Comparison of ENCODE assay signal across 8 cellular contexts in genomic region chr7:128454808-128455555, GRCh38. TPM values are rescaled to one million over a fixed set of nuclear protein-coding genes. Genes with fewer than 3 reads are reported as not detected.
DNase-seq lines count a peak whose midpoint lies in the region; FAIRE-seq and TF ChIP-seq lines count a peak whose summit lies in the region.

No MANE protein-coding gene starts in this region.

- intact Hi-C loops in esophagus muscularis mucosa (cut with DNase I), result loop anchor here (5.0 to 10.0 kb wide), 2 partner anchors 50 to 108 kb away; partner anchors contain the start of gene IMPDH1

- no peaks in the 10 kb centered on the region for H3K9me3 ChIP-seq in SK-N-MC (ENCODE audit: low read depth, low read length)
- H3K9me3 ChIP-seq in esophagus muscularis mucosa, result no peaks in the 10 kb centered on the region
- H3K9me3 ChIP-seq in parathyroid adenoma (ENCODE audit: control insufficient read depth, low read length), result no peaks in the 10 kb centered on the region

- no peak for FAIRE-seq in GM12892 (lab: Jason Lieb, UNC)

- TF ChIP-seq CTCF in esophagus muscularis mucosa (IDR thresholded peaks at IDR 0.05) (peak in 1 of 3 experiments; percentile 12), parathyroid adenoma (IDR thresholded peaks at IDR 0.05) (no peak)

- 45% methylated on average over 22 of the region's 26 CpGs for WGBS in esophagus muscularis mucosa

- peak overlapping the region; percentile 96 for H2AFZ ChIP-seq in parathyroid adenoma

- peak overlapping the region; percentile 97 for H3K4me2 ChIP-seq in parathyroid adenoma (ENCODE audit: low read length)

- peak overlapping the region; percentile 63 for H3K9ac ChIP-seq in SK-N-MC (ENCODE audit: insufficient read length)
- H3K9ac ChIP-seq in parathyroid adenoma, result no peak overlapping the region

- peaks cover 31% of the 10 kb centered on the region for H3K36me3 ChIP-seq in SK-N-MC (ENCODE audit: insufficient read depth, low read length)
- H3K36me3 ChIP-seq in esophagus muscularis mucosa, result peaks cover 0 to 9% (median 4%) of the 10 kb centered on the region in 4 donors
- no peaks in the 10 kb centered on the region for H3K36me3 ChIP-seq in parathyroid adenoma (ENCODE audit: control insufficient read depth, insufficient read depth, low read length)

- DNase-seq in DMS79 treated with DMSO at 0.1 percent for 48 hours (lab: John Stamatoyannopoulos, UW) (peak; percentile 44), DMS79 (lab: John Stamatoyannopoulos, UW) (no peak), SK-N-MC (ENCODE audit: low read depth, low spot score) (no peak), esophagus muscularis mucosa (ENCODE audit: extremely low spot score) (no peak), C1 segment of cervical spinal cord (lab: John Stamatoyannopoulos, UW) (no peak), GM12892 (ENCODE audit: insufficient read length) (no peak)
- no peak for DNase-seq in stimulated activated CD4-positive, alpha-beta T cell treated with anti-CD3 and anti-CD28 coated beads, Interleukin-4, amount 100 ng/mL, for 4 hours

- H3K27ac ChIP-seq in SK-N-MC (peak overlapping the region; percentile 87), esophagus muscularis mucosa (replicated peaks in 1 of 4) (peak overlapping the region; percentile 79 to 95 (median 93)), parathyroid adenoma (peak overlapping the region; percentile 77)

- H3K27me3 ChIP-seq in esophagus muscularis mucosa (no peaks in the 10 kb centered on the region), parathyroid adenoma (ENCODE audit: control insufficient read depth, insufficient read depth, low read length) (no peaks in the 10 kb centered on the region)

- H3K4me3 ChIP-seq in SK-N-MC (peak overlapping the region; percentile 89), esophagus muscularis mucosa (peak overlapping the region; percentile 76 to 89 (median 80)), parathyroid adenoma (ENCODE audit: low read depth, low read length) (peak overlapping the region; percentile 70)

- H3K79me2 ChIP-seq in parathyroid adenoma, result no peaks in the 10 kb centered on the region

- TF ChIP-seq EP300 in esophagus muscularis mucosa (IDR thresholded peaks at IDR 0.05), result no peak

- H3K4me1 ChIP-seq in esophagus muscularis mucosa, result peaks cover 43 to 68% (median 55%) of the 10 kb centered on the region in 4 donors
- peaks cover 4% of the 10 kb centered on the region for H3K4me1 ChIP-seq in parathyroid adenoma

- no peak for TF ChIP-seq POLR2A in esophagus muscularis mucosa (IDR thresholded peaks at IDR 0.05; ENCODE audit: low read depth)
- no peak for TF ChIP-seq POLR2A in GM12892 (IDR thresholded peaks at IDR 0.05; ENCODE audit: low read depth, low read length)

RNA-seq across cellular contexts. Expression of gene HILPDA, which starts 0.7 kb away (rescaled TPM):
- 10 to 100 TPM in 1 of 4 donors, 1 to 10 TPM in 3; 4.1 to 15.1 (median 5.8) TPM for total RNA-seq in esophagus muscularis mucosa
- polyA plus RNA-seq in GM12892 (2012; ENCODE audit: missing spikeins), result 123 TPM

RNA-seq across cellular contexts. Expression of gene METTL2B, which starts 21.6 kb away (rescaled TPM):
- total RNA-seq in esophagus muscularis mucosa, result 10 to 100 TPM; 19.9 to 23.5 (median 21.0) TPM
- polyA plus RNA-seq in GM12892 (2012; ENCODE audit: missing spikeins), result 30.5 TPM

RNA-seq across cellular contexts. Expression of gene IMPDH1, which starts 45.2 kb away (rescaled TPM):
- total RNA-seq in esophagus muscularis mucosa, result 10 to 100 TPM; 29.1 to 72.1 (median 56.0) TPM
- 20.6 TPM for polyA plus RNA-seq in GM12892 (2012; ENCODE audit: missing spikeins)
